27 cellular contexts compared by ENCODE assay signal in genomic region chr6:69763763-69764162, GRCh38.
"Had no signal": no experiment of that assay in that cellular context is flagged by ENCODE, and none has a peak within 500 bp of the region (broad histone marks: within the 10 kb centered on the region; RNA-seq: fewer than 3 reads in every experiment).

No MANE protein-coding gene starts in this region.

- H3K4me2 ChIP-seq: neural progenitor cell had no signal

- H3K27me3 ChIP-seq: neural progenitor cell, ovary, right lobe of liver, sigmoid colon, stomach, thyroid gland, tibial nerve, upper lobe of left lung, vagina had no signal

- H3K4me1 Mint-ChIP-seq: nephron, neural progenitor cell had no signal

- H3K27me3 Mint-ChIP-seq: progenitor cell of endocrine pancreas; stimulated activated naive B cell treated with anti-CD40 and anti-IgM and Interleukin-4, amounts not matched to agents 10 μg/mL and 1 μg/mL and 100 μg/mL, for 72 hours; stimulated activated naive CD8-positive, alpha-beta T cell treated with anti-CD3 and anti-CD28 coated beads, Interleukin-15, Interleukin-2, amounts not matched to agents 100 ng/mL and 50 ng/mL, for 24 hours had no signal

- H3K4me3 ChIP-seq: neural progenitor cell, ovary, psoas muscle, right lobe of liver, sigmoid colon, stomach, thoracic aorta, thyroid gland, tibial nerve, upper lobe of left lung, vagina had no signal

- H3K27ac Mint-ChIP-seq: nephron; neural progenitor cell; progenitor cell of endocrine pancreas; stimulated activated effector memory CD8-positive, alpha-beta T cell treated with anti-CD3 and anti-CD28 coated beads, Interleukin-12 subunit alpha, Interleukin-12 subunit beta, amount 100 ng/mL, for 72 hours; stimulated activated naive B cell treated with anti-CD40 and anti-IgM and Interleukin-4, amounts not matched to agents 10 μg/mL and 1 μg/mL and 100 μg/mL, for 72 hours; stimulated activated naive CD8-positive, alpha-beta T cell treated with anti-CD3 and anti-CD28 coated beads, Interleukin-15, Interleukin-2, amounts not matched to agents 100 ng/mL and 50 ng/mL, for 24 hours had no signal

- H3K9ac ChIP-seq: neural progenitor cell, parathyroid adenoma had no signal

- H3K4me3 Mint-ChIP-seq: nephron; neural progenitor cell; stimulated activated effector memory CD8-positive, alpha-beta T cell treated with anti-CD3 and anti-CD28 coated beads, Interleukin-12 subunit alpha, Interleukin-12 subunit beta, amount 100 ng/mL, for 72 hours; stimulated activated naive B cell treated with anti-CD40 and anti-IgM and Interleukin-4, amounts not matched to agents 10 μg/mL and 1 μg/mL and 100 μg/mL, for 72 hours; stimulated activated naive CD8-positive, alpha-beta T cell treated with anti-CD3 and anti-CD28 coated beads, Interleukin-15, Interleukin-2, amounts not matched to agents 100 ng/mL and 50 ng/mL, for 24 hours had no signal

- H3K27ac ChIP-seq: neural progenitor cell, ovary, parathyroid adenoma, psoas muscle, right lobe of liver, sigmoid colon, stomach, thoracic aorta, thyroid gland, tibial nerve, upper lobe of left lung, vagina had no signal

- DNase-seq: occipital lobe; ovary; posterior cingulate gyrus; psoas muscle; right cardiac atrium; right lobe of liver; sigmoid colon; small intestine; stimulated activated CD4-positive, alpha-beta T cell treated with anti-CD3 and anti-CD28 coated beads, Interleukin-15, amount 100 ng/mL, for 24 hours; stimulated activated CD4-positive, alpha-beta T cell treated with anti-CD3 and anti-CD28 coated beads, Interleukin-2, amount 100 ng/mL, for 24 hours; stimulated activated CD4-positive, alpha-beta T cell treated with anti-CD3 and anti-CD28 coated beads, Interleukin-2, amount 100 ng/mL, for 48 hours; stimulated activated CD4-positive, alpha-beta T cell treated with anti-CD3 and anti-CD28 coated beads, Interleukin-4, amount 100 ng/mL, for 24 hours; stimulated activated naive B cell treated with anti-CD40 and anti-IgM and Interleukin-4, amounts not matched to agents 10 μg/mL and 1 μg/mL and 100 μg/mL, for 72 hours; stimulated activated naive CD4-positive, alpha-beta T cell treated with Interleukin-2 at 50 U/mL for 16 hours; stomach; thyroid gland; trophoblast cell; upper lobe of left lung had no signal

- H3K9me3 Mint-ChIP-seq: neural progenitor cell; stimulated activated effector memory CD8-positive, alpha-beta T cell treated with anti-CD3 and anti-CD28 coated beads, Interleukin-12 subunit alpha, Interleukin-12 subunit beta, amount 100 ng/mL, for 72 hours; stimulated activated naive B cell treated with anti-CD40 and anti-IgM and Interleukin-4, amounts not matched to agents 10 μg/mL and 1 μg/mL and 100 μg/mL, for 72 hours; stimulated activated naive CD8-positive, alpha-beta T cell treated with anti-CD3 and anti-CD28 coated beads, Interleukin-15, Interleukin-2, amounts not matched to agents 100 ng/mL and 50 ng/mL, for 24 hours had no signal

- H2AFZ ChIP-seq: neural progenitor cell, parathyroid adenoma had no signal

- ATAC-seq: psoas muscle; right cardiac atrium; stimulated activated effector memory CD8-positive, alpha-beta T cell treated with anti-CD3 and anti-CD28 coated beads, Interleukin-12 subunit alpha, Interleukin-12 subunit beta, amount 100 ng/mL, for 72 hours; stimulated activated naive B cell treated with anti-CD40 and anti-IgM and Interleukin-4, amounts not matched to agents 10 μg/mL and 1 μg/mL and 100 μg/mL, for 72 hours had no signal

- H3K4me1 ChIP-seq: neural progenitor cell, parathyroid adenoma, thyroid gland, upper lobe of left lung, vagina had no signal
